In the genomic region with DNA sequence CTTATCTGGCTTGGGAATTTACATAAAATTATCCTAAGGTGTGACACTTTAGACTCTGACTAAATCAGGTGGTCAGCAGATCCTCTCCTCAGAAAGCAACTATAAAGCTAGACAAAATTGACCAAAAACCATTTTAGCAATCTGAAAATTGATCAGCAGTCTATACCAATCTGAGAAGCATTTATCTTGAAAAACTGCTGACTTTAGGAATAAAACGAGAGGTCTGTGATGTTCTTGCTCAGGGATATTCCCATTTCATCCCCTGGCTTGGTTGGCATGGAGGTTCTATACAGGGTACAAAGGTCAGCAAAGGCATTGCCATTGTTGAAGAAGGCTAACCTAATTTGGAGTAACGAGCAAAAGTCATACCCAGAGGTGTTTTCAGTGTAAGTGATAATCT, we compare ENCODE assay signal across 10 cellular contexts. TPM values are rescaled to one million over a fixed set of nuclear protein-coding genes. Genes with fewer than 3 reads are reported as not detected.
"Had no signal": no experiment of that assay in that cellular context is flagged by ENCODE, and none has a peak within 500 bp of the region (broad histone marks: within the 10 kb centered on the region; RNA-seq: fewer than 3 reads in every experiment).

No MANE protein-coding gene starts in this region.

- DNase-seq: H7, HFFc6, KBM-7 had no signal

- ATAC-seq: GM23338, HCT116 had no signal

- H2AFZ ChIP-seq: GM23338 had no signal

- H3K4me2 ChIP-seq: GM23338, KMS-11 had no signal

- H3K27ac ChIP-seq: HL-60, KMS-11 had no signal

- H3K36me3 ChIP-seq: HAP-1 had no signal

- H3K9ac ChIP-seq: KMS-11 had no signal

- H3K9me3 ChIP-seq: HAP-1 had no signal

- H3K4me3 ChIP-seq: GM23338, HAP-1 had no signal

- H3K4me1 ChIP-seq: HAP-1 had no signal

RNA-seq across cellular contexts. Expression of gene SPINK5, which starts 11.7 kb away (rescaled TPM):
- total RNA-seq: HFFc6, HT1080 had no signal
- polyA plus RNA-seq: IgD-negative memory B cell had no signal
